In genomic region chr9:69173891-69174644, GRCh38 we compare ENCODE assay signal across 9 cellular contexts. TPM values are rescaled to one million over a fixed set of nuclear protein-coding genes. Genes with fewer than 3 reads are reported as not detected.
DNase-seq lines count a peak whose midpoint lies in the region; ATAC-seq and TF ChIP-seq lines count a peak whose summit lies in the region.
"Had no signal": no experiment of that assay in that cellular context is flagged by ENCODE, and none has a peak within 500 bp of the region (broad histone marks: within the 10 kb centered on the region; RNA-seq: fewer than 3 reads in every experiment).

Gene TJP2 (plus strand): TSS chr9:69174277. CDS start chr9:69174373, 96 bp downstream.

- no peaks in the 10 kb centered on the region for H3K27me3 ChIP-seq in naive thymus-derived CD4-positive, alpha-beta T cell (ENCODE audit: control insufficient read depth in 2 of 2, insufficient read depth in 2 of 2, low read length in 2 of 2)
- no peaks in the 10 kb centered on the region for H3K27me3 ChIP-seq in thoracic aorta (replicated peaks; ENCODE audit: insufficient read depth)

- no peaks in the 10 kb centered on the region for H3K36me3 ChIP-seq in naive thymus-derived CD4-positive, alpha-beta T cell (ENCODE audit: control insufficient read depth in 2 of 3, insufficient read depth in 3 of 3, low read length in 3 of 3)
- no peaks in the 10 kb centered on the region for H3K36me3 ChIP-seq in thoracic aorta

- ATAC-seq in HG02588 (IDR thresholded peaks at IDR 0.05; ENCODE audit: unreplicated experiment): peak; percentile 44
- peak; percentile 43 to 50 for ATAC-seq in activated T-cell treated with anti-CD3 and anti-CD28 coated beads, Interleukin-2, amount 50 U/mL, for 72 hours (replicated peaks in 1 of 2)
- ATAC-seq in naive thymus-derived CD4-positive, alpha-beta T cell: peak; percentile 64
- peak; percentile 48 for ATAC-seq in thoracic aorta (ENCODE audit: insufficient number of reproducible peaks, low FRiP score, low read depth)

- peaks cover 11 to 12% of the 10 kb centered on the region in 2 donors for H3K4me1 ChIP-seq in naive thymus-derived CD4-positive, alpha-beta T cell (ENCODE audit: control insufficient read depth in 2 of 2, insufficient read depth in 2 of 2, low read length in 2 of 2)
- H3K4me1 ChIP-seq in thoracic aorta (ENCODE audit: control insufficient read depth in 1 of 2, low read depth in 2 of 2): peaks cover 19 to 53% of the 10 kb centered on the region in 2 donors

- no peaks in the 10 kb centered on the region for H3K9me3 ChIP-seq in naive thymus-derived CD4-positive, alpha-beta T cell (ENCODE audit: control insufficient read depth in 2 of 3, low read length in 3 of 3)
- H3K9me3 ChIP-seq in thoracic aorta: no peaks in the 10 kb centered on the region

- H3K27ac ChIP-seq in naive thymus-derived CD4-positive, alpha-beta T cell (ENCODE audit: low read depth, low read length): no peak within 1 kb of the TSS
- H3K27ac ChIP-seq in thoracic aorta: peak within 1 kb of the TSS; percentile 68 to 82
- H3K27ac ChIP-seq: C4-2B had no signal

- CTCF ChIA-PET in naive thymus-derived CD4-positive, alpha-beta T cell (lab: Charles Lee): no interaction called here

- DNase-seq in NCI-H2171 (lab: John Stamatoyannopoulos, UW) (peak; percentile 27), NCI-H2171 treated with DMSO at 0.1 percent for 48 hours (lab: John Stamatoyannopoulos, UW) (no peak), NCI-H226 (peak; percentile 55), fibroblast of peridontal ligament (ENCODE audit: extremely low read depth) (peak; percentile 62), thoracic aorta (ENCODE audit: low spot score) (peak; percentile 9)
- DNase-seq in activated T-cell treated with anti-CD3 and anti-CD28 coated beads, Interleukin-2, amount 50 U/mL, for 72 hours: peak; percentile 71 to 77
- DNase-seq in naive thymus-derived CD4-positive, alpha-beta T cell: peak in 5 of 9 donors; percentile 11 to 82 (median 16)

- TF ChIP-seq CTCF in thoracic aorta (IDR thresholded peaks at IDR 0.05): no peak

- peak within 1 kb of the TSS; percentile 86 for H3K27ac Mint-ChIP-seq in activated T-cell treated with anti-CD3 and anti-CD28 coated beads, Interleukin-2, amount 50 U/mL, for 72 hours
- H3K27ac Mint-ChIP-seq in naive thymus-derived CD4-positive, alpha-beta T cell: peak within 1 kb of the TSS in 2 of 9 donors; percentile 22 to 79

- peaks cover 0 to 4% of the 10 kb centered on the region in 2 donors for H3K36me3 Mint-ChIP-seq in activated T-cell treated with anti-CD3 and anti-CD28 coated beads, Interleukin-2, amount 50 U/mL, for 72 hours (ENCODE audit: insufficient read depth in 2 of 2)
- H3K36me3 Mint-ChIP-seq in naive thymus-derived CD4-positive, alpha-beta T cell: peaks cover 0 to 11% (median 4%) of the 10 kb centered on the region in 5 donors

- intact Hi-C loops in naive thymus-derived CD4-positive, alpha-beta T cell (cut with micrococcal nuclease): loop anchor here (1.0 to 10.0 kb wide), 9 partner anchors 8 to 1241 kb away; partner anchors contain the start of genes FXN (in 2 of the 2), KLF9 (in 1 of the 2) and SMC5 (in 1 of the 2)

- no peaks in the 10 kb centered on the region for H3K9me3 Mint-ChIP-seq in activated T-cell treated with anti-CD3 and anti-CD28 coated beads, Interleukin-2, amount 50 U/mL, for 72 hours
- no peaks in the 10 kb centered on the region for H3K9me3 Mint-ChIP-seq in naive thymus-derived CD4-positive, alpha-beta T cell

- peaks cover 45% of the 10 kb centered on the region for H3K27me3 Mint-ChIP-seq in activated T-cell treated with anti-CD3 and anti-CD28 coated beads, Interleukin-2, amount 50 U/mL, for 72 hours (ENCODE audit: low read depth)
- peaks cover 15 to 43% (median 24%) of the 10 kb centered on the region in 5 donors for H3K27me3 Mint-ChIP-seq in naive thymus-derived CD4-positive, alpha-beta T cell

- peak within 1 kb of the TSS; percentile 93 to 98 for H3K4me3 Mint-ChIP-seq in activated T-cell treated with anti-CD3 and anti-CD28 coated beads, Interleukin-2, amount 50 U/mL, for 72 hours
- H3K4me3 Mint-ChIP-seq in naive thymus-derived CD4-positive, alpha-beta T cell: peak within 1 kb of the TSS; percentile 76 to 92 (median 83)

- peak within 1 kb of the TSS; percentile 48 for H3K4me3 ChIP-seq in naive thymus-derived CD4-positive, alpha-beta T cell (ENCODE audit: low read length)
- H3K4me3 ChIP-seq in thoracic aorta: peak within 1 kb of the TSS; percentile 83

- peaks cover 78% of the 10 kb centered on the region for H3K4me1 Mint-ChIP-seq in activated T-cell treated with anti-CD3 and anti-CD28 coated beads, Interleukin-2, amount 50 U/mL, for 72 hours (ENCODE audit: low read depth)
- peaks cover 27 to 61% (median 31%) of the 10 kb centered on the region in 7 donors for H3K4me1 Mint-ChIP-seq in naive thymus-derived CD4-positive, alpha-beta T cell

- POLR2A ChIA-PET in naive thymus-derived CD4-positive, alpha-beta T cell (lab: Charles Lee): no interaction called here

RNA-seq across cellular contexts. Expression of gene TJP2, which starts in this region (rescaled TPM):
- 10 to 100 TPM; 31.1 to 33.8 TPM for total RNA-seq in activated T-cell treated with anti-CD3 and anti-CD28 coated beads, Interleukin-2, amount 50 U/mL, for 72 hours
- 10 to 100 TPM; 10.5 to 27.3 (median 23.0) TPM for total RNA-seq in naive thymus-derived CD4-positive, alpha-beta T cell
- polyA plus RNA-seq in naive thymus-derived CD4-positive, alpha-beta T cell: 10 to 100 TPM in 1 of 2 donors, 1 to 10 TPM in 1; 1.6 to 10.3 TPM
- 100 to 1,000 TPM; 207 to 226 TPM for total RNA-seq in thoracic aorta

Comparison
In these comparisons a context has a peak if more than half of its experiments do, and no peak if none do; other contexts are left out.
1. RNA of gene TJP2 (total RNA-seq): 207 to 226 TPM in thoracic aorta; 31.1 to 33.8 TPM in activated T-cell treated with anti-CD3 and anti-CD28 coated beads, Interleukin-2, amount 50 U/mL, for 72 hours and 10.5 to 27.3 TPM in naive thymus-derived CD4-positive, alpha-beta T cell; every median in the first group is over 4 times any median in the second.
2. Peak in every context shown above with its lines, with median percentiles within 50 percentile points of each other: ATAC-seq.